Comparison of ENCODE assay signal across 32 cellular contexts in the genomic region with DNA sequence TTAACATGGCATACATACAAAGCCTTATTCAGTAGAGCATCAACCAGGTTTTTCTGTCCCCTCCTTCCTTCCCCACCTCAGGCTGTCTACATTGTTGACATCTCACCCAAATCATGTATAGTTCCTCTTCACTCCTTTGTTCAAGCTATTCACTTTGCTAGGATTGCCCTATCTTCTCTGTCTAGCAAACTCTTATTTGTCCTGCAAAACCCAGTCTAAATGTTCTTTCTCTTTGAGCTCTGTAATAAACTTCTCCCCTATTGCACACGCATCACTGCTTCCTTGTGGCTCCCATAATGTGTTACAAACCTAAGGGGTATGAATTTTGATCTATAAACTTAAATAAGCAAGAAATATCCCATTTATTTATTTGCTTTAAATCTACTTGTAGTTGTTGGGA. TPM values are rescaled to one million over a fixed set of nuclear protein-coding genes. Genes with fewer than 3 reads are reported as not detected.
"Had no signal": no experiment of that assay in that cellular context is flagged by ENCODE, and none has a peak within 500 bp of the region (broad histone marks: within the 10 kb centered on the region; RNA-seq: fewer than 3 reads in every experiment).

No MANE protein-coding gene starts in this region.

- H3K9ac ChIP-seq: neural progenitor cell, parathyroid adenoma had no signal

- H3K4me1 ChIP-seq: left lung, lower lobe of right lung, neural progenitor cell, parathyroid adenoma, right atrium auricular region, right lobe of liver, tibial nerve, uterus had no signal

- H3K27me3 Mint-ChIP-seq: stimulated activated naive CD8-positive, alpha-beta T cell treated with anti-CD3 and anti-CD28 coated beads, Interleukin-15, amount 100 ng/mL, for 72 hours; type B pancreatic cell had no signal

- H3K4me2 ChIP-seq: neural progenitor cell, smooth muscle cell had no signal

- H3K4me3 ChIP-seq: left lung, lower lobe of right lung, neural progenitor cell, right atrium auricular region, right lobe of liver, smooth muscle cell, tibial nerve, uterus had no signal

- H3K9me3 ChIP-seq: left lung, lower lobe of right lung, neutrophil, right atrium auricular region, right lobe of liver, tibial nerve, uterus had no signal

- H3K36me3 ChIP-seq: left lung, lower lobe of right lung, neural progenitor cell, neutrophil, right lobe of liver, tibial nerve, uterus had no signal

- H3K36me3 Mint-ChIP-seq: immature natural killer cell; mesothelial cell of epicardium; naive B cell; natural killer cell; neural progenitor cell; stimulated activated memory B cell treated with anti-CD40 and anti-IgM and Interleukin-4, amounts not matched to agents 10 μg/mL and 1 μg/mL and 100 μg/mL, for 72 hours; type B pancreatic cell had no signal

- H3K79me2 ChIP-seq: parathyroid adenoma had no signal

- H3K4me1 Mint-ChIP-seq: immature natural killer cell; naive B cell; natural killer cell; neural progenitor cell; stimulated activated memory B cell treated with anti-CD40 and anti-IgM and Interleukin-4, amounts not matched to agents 10 μg/mL and 1 μg/mL and 100 μg/mL, for 72 hours; stimulated activated naive CD8-positive, alpha-beta T cell treated with anti-CD3 and anti-CD28 coated beads, Interleukin-15, amount 100 ng/mL, for 72 hours had no signal

- H3K27ac ChIP-seq: left lung, lower lobe of right lung, neural progenitor cell, neutrophil, parathyroid adenoma, right lobe of liver, tibial nerve, uterus had no signal

- H3K27ac Mint-ChIP-seq: immature natural killer cell; mesothelial cell of epicardium; natural killer cell; nephron progenitor cell; neural progenitor cell; stimulated activated memory B cell treated with anti-CD40 and anti-IgM and Interleukin-4, amounts not matched to agents 10 μg/mL and 1 μg/mL and 100 μg/mL, for 72 hours; stimulated activated naive CD8-positive, alpha-beta T cell treated with anti-CD3 and anti-CD28 coated beads, Interleukin-15, amount 100 ng/mL, for 72 hours; type B pancreatic cell had no signal

- H3K27me3 ChIP-seq: left lung, neural progenitor cell, right atrium auricular region, right lobe of liver, tibial nerve, uterus had no signal

- H3K9me3 Mint-ChIP-seq: immature natural killer cell; mesothelial cell of epicardium; naive B cell; natural killer cell; nephron progenitor cell; neural progenitor cell; stimulated activated memory B cell treated with anti-CD40 and anti-IgM and Interleukin-4, amounts not matched to agents 10 μg/mL and 1 μg/mL and 100 μg/mL, for 72 hours; stimulated activated naive CD8-positive, alpha-beta T cell treated with anti-CD3 and anti-CD28 coated beads, Interleukin-15, amount 100 ng/mL, for 72 hours; type B pancreatic cell had no signal

- DNase-seq: immature natural killer cell; kidney; left colon; left lung; lower lobe of right lung; mammary epithelial cell; mesenchymal stem cell; naive B cell; natural killer cell; nephron progenitor cell; occipital lobe; right lobe of liver; stimulated activated CD4-positive, alpha-beta T cell treated with anti-CD3 and anti-CD28 coated beads, Interleukin-1b, Interleukin-23, amount 100 ng/mL, for 48 hours; stimulated activated CD4-positive, alpha-beta T cell treated with anti-CD3 and anti-CD28 coated beads, Interleukin-2, amount 100 ng/mL, for 48 hours; stimulated activated CD4-positive, alpha-beta T cell treated with anti-CD3 and anti-CD28 coated beads, Interleukin-4, amount 100 ng/mL, for 4 hours; stimulated activated CD8-positive, alpha-beta memory T cell treated with anti-CD3 and anti-CD28 coated beads, Interleukin-4, amount 100 ng/mL, for 48 hours; stimulated activated naive CD4-positive, alpha-beta T cell treated with Interleukin-2 at 50 U/mL for 16 hours; stimulated activated naive CD8-positive, alpha-beta T cell treated with anti-CD3 and anti-CD28 coated beads, Interleukin-15, amount 100 ng/mL, for 72 hours; substantia nigra; uterus had no signal

- ATAC-seq: left colon; left lung; lower lobe of right lung; natural killer cell; right lobe of liver; stimulated activated memory B cell treated with anti-CD40 and anti-IgM and Interleukin-4, amounts not matched to agents 10 μg/mL and 1 μg/mL and 100 μg/mL, for 72 hours; stimulated activated naive CD8-positive, alpha-beta T cell treated with anti-CD3 and anti-CD28 coated beads, Interleukin-15, amount 100 ng/mL, for 72 hours had no signal

- H2AFZ ChIP-seq: neural progenitor cell, parathyroid adenoma had no signal

- H3K4me3 Mint-ChIP-seq: immature natural killer cell; mesothelial cell of epicardium; naive B cell; natural killer cell; nephron progenitor cell; neural progenitor cell; stimulated activated memory B cell treated with anti-CD40 and anti-IgM and Interleukin-4, amounts not matched to agents 10 μg/mL and 1 μg/mL and 100 μg/mL, for 72 hours; stimulated activated naive CD8-positive, alpha-beta T cell treated with anti-CD3 and anti-CD28 coated beads, Interleukin-15, amount 100 ng/mL, for 72 hours; type B pancreatic cell had no signal

RNA-seq across cellular contexts. Expression of a gene that starts 36.8 kb away (rescaled TPM):
- total RNA-seq: lower lobe of right lung, mesothelial cell of epicardium, mononuclear cell, natural killer cell, occipital lobe, renal cortical epithelial cell, temporal lobe, tibial nerve, uterus had no signal
- polyA plus RNA-seq: immature natural killer cell had no signal
